10 cellular contexts compared by ENCODE assay signal in the genomic region with DNA sequence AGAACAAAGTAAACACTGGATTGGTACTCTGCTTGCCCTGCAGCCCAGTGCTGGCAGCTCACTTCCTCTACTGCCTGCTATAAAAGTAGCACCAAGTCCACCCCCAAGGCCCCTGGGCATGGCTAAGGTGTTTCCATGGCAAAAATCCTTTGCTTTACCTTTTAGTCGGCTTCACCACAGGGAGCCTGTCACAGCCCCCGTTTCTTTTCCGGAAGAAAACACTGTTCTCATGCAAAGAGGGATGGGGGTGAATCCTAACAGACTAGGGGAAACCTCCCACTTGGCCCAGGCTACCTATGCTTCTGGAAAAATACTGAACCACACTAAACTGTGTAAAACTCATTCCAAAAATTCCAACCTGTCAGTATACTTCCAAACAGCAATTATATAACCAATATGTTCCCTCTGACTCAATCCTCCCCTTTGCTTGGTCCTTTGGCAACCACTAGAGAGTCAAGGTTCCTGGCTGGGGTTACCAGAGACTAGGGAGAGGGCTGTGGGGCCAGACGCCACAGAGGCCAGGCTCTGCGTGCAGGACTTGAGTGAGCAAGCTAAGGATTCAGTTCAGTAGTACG. TPM values are rescaled to one million over a fixed set of nuclear protein-coding genes. Genes with fewer than 3 reads are reported as not detected.
A peak's percentile ranks its signal among the peaks of the same experiment; 100 is the strongest.
DNase-seq lines count a peak whose midpoint lies in the region; ATAC-seq and TF ChIP-seq lines count a peak whose summit lies in the region.
"Had no signal": no experiment of that assay in that cellular context is flagged by ENCODE, and none has a peak within 500 bp of the region (broad histone marks: within the 10 kb centered on the region; RNA-seq: fewer than 3 reads in every experiment).

No MANE protein-coding gene starts in this region.

- H4K20me1 ChIP-seq in SK-N-SH (ENCODE audit: insufficient read depth), result no peaks in the 10 kb centered on the region

- no peaks in the 10 kb centered on the region for H3K27me3 ChIP-seq in SK-N-SH (ENCODE audit: insufficient read depth)
- no peaks in the 10 kb centered on the region for H3K27me3 ChIP-seq in gastroesophageal sphincter

- H3K27ac ChIP-seq in SK-N-SH (ENCODE audit: low read depth in 2 of 2, low read length in 1 of 2) (0 out of 4 replicates have a peak overlapping the region, but pooled peaks of 1 of the 2 experiments have one; percentile 11), gastroesophageal sphincter (peak overlapping the region in 3 of 4 donors; percentile 61 to 79 (median 75))

- H3K36me3 Mint-ChIP-seq in neural crest cell (ENCODE audit: low read depth), result peaks cover 13% of the 10 kb centered on the region

- H3K27me3 Mint-ChIP-seq in neural crest cell (ENCODE audit: low read depth), result no peaks in the 10 kb centered on the region
- H3K27me3 Mint-ChIP-seq: activated CD4-positive, alpha-beta memory T cell treated with anti-CD3 and anti-CD28 coated beads for 36 hours had no signal

- 76% methylated on average over 6 of the region's 6 CpGs for WGBS in SK-N-SH (ENCODE audit: low lambda C conversion rate)
- WGBS in gastroesophageal sphincter (ENCODE audit: low coverage in 1 of 2), 2 donors, result 0 to 42% methylated on average over 1 to 3 of the region's 6 CpGs

- TF ChIP-seq EP300 in SK-N-SH (IDR thresholded peaks at IDR 0.05; ENCODE audit: borderline replicate concordance in 1 of 2, low read depth in 1 of 2, low read length in 1 of 2) (no peak), gastroesophageal sphincter (IDR thresholded peaks at IDR 0.05) (no peak)

- no peaks in the 10 kb centered on the region for H3K9me3 ChIP-seq in SK-N-SH
- no peaks in the 10 kb centered on the region for H3K9me3 ChIP-seq in gastroesophageal sphincter

- peaks cover 9% of the 10 kb centered on the region for H3K4me1 Mint-ChIP-seq in neural crest cell

- no peak overlapping the region for H2AFZ ChIP-seq in SK-N-SH (ENCODE audit: low read depth)

- H3K9ac ChIP-seq in SK-N-SH, result no peak overlapping the region

- CTCF ChIA-PET in SK-N-SH (lab: Yijun Ruan, JAX), result interaction anchor here (0.7 to 2.9 kb wide), 5 partner anchors 8 to 171 kb away, joined by 3 to 8 read pairs (median 3); no protein-coding TSS in a partner anchor

- no peak for TF ChIP-seq RAD21 in SK-N-SH (IDR thresholded peaks at IDR 0.05; ENCODE audit: low read length)

- peak; percentile 76 for DNase-seq in EH (ENCODE audit: low read depth)
- DNase-seq in SK-N-SH, result no peak
- DNase-seq in neural crest cell (ENCODE audit: low read depth, low spot score), result no peak
- DNase-seq in NCI-H2227 (lab: John Stamatoyannopoulos, UW; ENCODE audit: unreplicated experiment), result no peak
- DNase-seq in DMS53 (lab: John Stamatoyannopoulos, UW), result no peak
- no peak for DNase-seq in NCI-H2227 treated with DMSO at 0.1 percent for 48 hours (lab: John Stamatoyannopoulos, UW)
- DNase-seq: activated CD4-positive, alpha-beta memory T cell treated with anti-CD3 and anti-CD28 coated beads for 36 hours; C1 segment of cervical spinal cord had no signal

- peaks cover 21% of the 10 kb centered on the region for H3K79me2 ChIP-seq in SK-N-SH (ENCODE audit: insufficient read depth)

- peaks cover 5 to 9% of the 10 kb centered on the region in 2 experiments; a peak in 2 of 4 replicates for H3K4me1 ChIP-seq in SK-N-SH (ENCODE audit: control insufficient read depth in 1 of 2, insufficient read depth in 2 of 2, low read depth in 1 of 2, low read length in 1 of 2)
- peaks cover 0 to 28% (median 4%) of the 10 kb centered on the region in 3 donors for H3K4me1 ChIP-seq in gastroesophageal sphincter

- no peaks in the 10 kb centered on the region for H3F3A ChIP-seq in SK-N-SH (replicated peaks; ENCODE audit: insufficient read depth)

- H3K27ac Mint-ChIP-seq in neural crest cell (ENCODE audit: unreplicated experiment), result peak overlapping the region; percentile 27
- H3K27ac Mint-ChIP-seq: activated CD4-positive, alpha-beta memory T cell treated with anti-CD3 and anti-CD28 coated beads for 36 hours had no signal

- no peak for TF ChIP-seq POLR2A in gastroesophageal sphincter (IDR thresholded peaks at IDR 0.05)

- H3K9me3 Mint-ChIP-seq in neural crest cell, result no peaks in the 10 kb centered on the region
- H3K9me3 Mint-ChIP-seq: activated CD4-positive, alpha-beta memory T cell treated with anti-CD3 and anti-CD28 coated beads for 36 hours had no signal

- TF ChIP-seq CTCF in SK-N-SH (IDR thresholded peaks at IDR 0.05) (no peak), gastroesophageal sphincter (IDR thresholded peaks at IDR 0.05) (no peak), neural crest cell (conservative IDR thresholded peaks at IDR 0.05) (no peak)

- H3K36me3 ChIP-seq in SK-N-SH (replicated peaks in 1 of 2; ENCODE audit: control insufficient read depth in 1 of 2, insufficient read depth in 2 of 2, low read length in 1 of 2) (peaks cover 20 to 41% of the 10 kb centered on the region in 2 experiments), gastroesophageal sphincter (peaks cover 0 to 19% of the 10 kb centered on the region in 2 donors)

- H3K9me2 ChIP-seq in SK-N-SH, result no peaks in the 10 kb centered on the region

- POLR2A ChIA-PET in SK-N-SH (lab: Yijun Ruan, JAX), result no interaction called here

- no peak overlapping the region for H3K4me2 ChIP-seq in SK-N-SH

- no peak overlapping the region for H3K4me3 ChIP-seq in SK-N-SH (ENCODE audit: low read depth in 2 of 2, low read length in 1 of 2)
- H3K4me3 ChIP-seq in gastroesophageal sphincter, result peak overlapping the region in 1 of 2 donors; percentile 15

- H3K4me3 Mint-ChIP-seq in neural crest cell, result no peak overlapping the region
- H3K4me3 Mint-ChIP-seq: activated CD4-positive, alpha-beta memory T cell treated with anti-CD3 and anti-CD28 coated beads for 36 hours had no signal

- ATAC-seq in gastroesophageal sphincter (peak; percentile 90), HG02763 (IDR thresholded peaks at IDR 0.05; ENCODE audit: unreplicated experiment) (no peak)

TF ChIP-seq in SK-N-SH, 30 proteins besides CTCF, POLR2A, EP300 and RAD21:
- TF ChIP-seq PBX3 (IDR thresholded peaks at IDR 0.05) (peak; percentile 71), TCF12 (IDR thresholded peaks at IDR 0.05) (peak; percentile 45), JUND (IDR thresholded peaks at IDR 0.05) (no peak)
TF ChIP-seq in SK-N-SH: peak in this region for 2.

RNA-seq across cellular contexts. Expression of gene PPIL1, which starts 16.1 kb away (rescaled TPM):
- 36.6 and 48.4 TPM in 2 replicates for polyA plus RNA-seq in SK-N-SH (2012; rRNA removed)
- 49.9 and 53.0 TPM in 2 replicates for polyA plus RNA-seq in SK-N-SH (2012; cell fraction: cytosol; rRNA removed)
- 6.9 and 13.6 TPM in 2 replicates for polyA plus RNA-seq in SK-N-SH (2012; cell fraction: nucleus; rRNA removed)
- total RNA-seq in gastroesophageal sphincter (10 to 100 TPM; 13.5 to 28.5 (median 24.0) TPM), neural crest cell (82.8 and 84.9 TPM in 2 replicates)

RNA-seq across cellular contexts. Expression of gene CPNE5, which starts 19.2 kb away (rescaled TPM):
- polyA plus RNA-seq in SK-N-SH (2012; rRNA removed), result 0.30 and 0.47 TPM in 2 replicates
- 0.21 and 0.25 TPM in 2 replicates for polyA plus RNA-seq in SK-N-SH (2012; cell fraction: cytosol; rRNA removed)
- 0.47 and 0.54 TPM in 2 replicates for polyA plus RNA-seq in SK-N-SH (2012; cell fraction: nucleus; rRNA removed)
- total RNA-seq in gastroesophageal sphincter, result 1 to 10 TPM in 2 of 4 donors, under 1 TPM in 2; 0.42 to 2.3 (median 1.5) TPM
- total RNA-seq in neural crest cell, result 0.54 and 1.0 TPM in 2 replicates

RNA-seq across cellular contexts. Expression of gene C6orf89, which starts 27.3 kb away (rescaled TPM):
- 20.4 and 29.8 TPM in 2 replicates for polyA plus RNA-seq in SK-N-SH (2012; rRNA removed)
- 21.5 and 24.8 TPM in 2 replicates for polyA plus RNA-seq in SK-N-SH (2012; cell fraction: cytosol; rRNA removed)
- 17.0 and 23.2 TPM in 2 replicates for polyA plus RNA-seq in SK-N-SH (2012; cell fraction: nucleus; rRNA removed)
- total RNA-seq in gastroesophageal sphincter (10 to 100 TPM; 62.1 to 73.8 (median 69.8) TPM), neural crest cell (29.0 and 32.3 TPM in 2 replicates)
